ENCODE assay signal across 20 cellular contexts in genomic region chr4:46979283-46979682, GRCh38.
"Had no signal": no experiment of that assay in that cellular context is flagged by ENCODE, and none has a peak within 500 bp of the region (broad histone marks: within the 10 kb centered on the region; RNA-seq: fewer than 3 reads in every experiment).

No MANE protein-coding gene starts in this region.

- DNase-seq: dorsolateral prefrontal cortex; effector CD4-positive, alpha-beta T cell; endodermal cell; foreskin fibroblast; gastrocnemius medialis; head of caudate nucleus; left ventricle myocardium superior; lower lobe of right lung; naive thymus-derived CD8-positive, alpha-beta T cell; nephron progenitor cell; nucleus accumbens; stimulated activated CD4-positive, alpha-beta T cell treated with anti-CD3 and anti-CD28 coated beads, Interleukin-12 subunit alpha, Interleukin-12 subunit beta, amount 100 ng/mL, for 4 hours; stimulated activated CD4-positive, alpha-beta T cell treated with anti-CD3 and anti-CD28 coated beads, Interleukin-1b, Interleukin-23, amount 100 ng/mL, for 48 hours; stimulated activated CD4-positive, alpha-beta T cell treated with anti-CD3 and anti-CD28 coated beads, Interleukin-4, amount 100 ng/mL, for 1 hour; stimulated activated CD8-positive, alpha-beta memory T cell treated with anti-CD3 and anti-CD28 coated beads, Interleukin-4, amount 100 ng/mL, for 48 hours; stimulated activated naive CD4-positive, alpha-beta T cell; stimulated activated naive CD8-positive, alpha-beta T cell treated with anti-CD3 and anti-CD28 coated beads, Interleukin-15, amount 100 ng/mL, for 72 hours; transverse colon; upper lobe of right lung; uterus had no signal
